8 cellular contexts compared by ENCODE assay signal in genomic region chr5:181205735-181206401, GRCh38. TPM values are rescaled to one million over a fixed set of nuclear protein-coding genes. Genes with fewer than 3 reads are reported as not detected.
DNase-seq lines count a peak whose midpoint lies in the region; TF ChIP-seq lines count a peak whose summit lies in the region.

No MANE protein-coding gene starts in this region.

- peak overlapping the region; percentile 62 for H3K4me3 ChIP-seq in effector memory CD4-positive, alpha-beta T cell (ENCODE audit: insufficient read depth, low read depth, low read length, poor library complexity, severe bottlenecking)
- H3K4me3 ChIP-seq in neural cell (ENCODE audit: low read length), result peak overlapping the region; percentile 77

- no peak for TF ChIP-seq RAD21 in neural cell (conservative IDR thresholded peaks at IDR 0.05)

- peaks cover 55% of the 10 kb centered on the region for H3K4me1 Mint-ChIP-seq in CD14-positive monocyte

- no peak for DNase-seq in CD14-positive monocyte (ENCODE audit: low spot score)
- DNase-seq in RKO (ENCODE audit: low spot score), result peak; percentile 49
- DNase-seq in effector memory CD4-positive, alpha-beta T cell, result no peak
- no peak for DNase-seq in stimulated activated naive CD4-positive, alpha-beta T cell (lab: John Stamatoyannopoulos, UW)
- DNase-seq in ureter (ENCODE audit: low spot score), result no peak
- no peak for DNase-seq in ecto neural progenitor cell (ENCODE audit: low spot score)
- no peak for DNase-seq in DMS79 (lab: John Stamatoyannopoulos, UW)

- no peak overlapping the region for H3K27ac ChIP-seq in effector memory CD4-positive, alpha-beta T cell (ENCODE audit: insufficient read depth, low read length, poor library complexity, severe bottlenecking)
- H3K27ac ChIP-seq in neural cell (ENCODE audit: low read length), result no peak overlapping the region

- H3K9me3 Mint-ChIP-seq in CD14-positive monocyte, result peaks cover 0 to 16% (median 7%) of the 10 kb centered on the region in 7 donors

- no peaks in the 10 kb centered on the region for H4K20me1 ChIP-seq in neural cell (ENCODE audit: insufficient read depth)

- no peaks in the 10 kb centered on the region for H3K27me3 ChIP-seq in effector memory CD4-positive, alpha-beta T cell (replicated peaks; ENCODE audit: control insufficient read depth, insufficient read depth, low read length, poor library complexity, severe bottlenecking)
- H3K27me3 ChIP-seq in neural cell (ENCODE audit: insufficient read depth, low read depth, low read length), result peaks cover 48% of the 10 kb centered on the region

- peak overlapping the region in 4 of 7 donors; percentile 21 to 76 (median 72) for H3K27ac Mint-ChIP-seq in CD14-positive monocyte

- peak overlapping the region; percentile 64 for H3K4me2 ChIP-seq in neural cell (ENCODE audit: low read length)

- peaks cover 17% of the 10 kb centered on the region for H3K4me1 ChIP-seq in effector memory CD4-positive, alpha-beta T cell (ENCODE audit: control insufficient read depth, insufficient read depth, low read length, poor library complexity, severe bottlenecking)

- no peaks in the 10 kb centered on the region for H3K9me2 ChIP-seq in neural cell (ENCODE audit: insufficient read depth, low read length)

- H3K27me3 Mint-ChIP-seq in CD14-positive monocyte (ENCODE audit: low read depth in 3 of 3), result peaks cover 28 to 36% (median 30%) of the 10 kb centered on the region in 3 donors

- no peak for TF ChIP-seq EP300 in neural cell (conservative IDR thresholded peaks at IDR 0.05; ENCODE audit: poor library complexity, severe bottlenecking)

- TF ChIP-seq CTCF in CD14-positive monocyte (IDR thresholded peaks at IDR 0.05) (no peak), neural cell (IDR thresholded peaks at IDR 0.05; ENCODE audit: poor library complexity, severe bottlenecking) (no peak)

- H3K9ac ChIP-seq in neural cell (ENCODE audit: low read length), result peak overlapping the region; percentile 50

- peak overlapping the region; percentile 92 to 99 for H3K4me3 Mint-ChIP-seq in CD14-positive monocyte

- H2AFZ ChIP-seq in neural cell (ENCODE audit: low read depth, low read length), result no peak overlapping the region

- H3K9me3 ChIP-seq in effector memory CD4-positive, alpha-beta T cell (ENCODE audit: control insufficient read depth, low read length), result no peaks in the 10 kb centered on the region
- H3K9me3 ChIP-seq in neural cell (ENCODE audit: low read length), result no peaks in the 10 kb centered on the region

- H3K36me3 Mint-ChIP-seq in CD14-positive monocyte, result peaks cover 13 to 16% of the 10 kb centered on the region in 2 donors

- H3K36me3 ChIP-seq in effector memory CD4-positive, alpha-beta T cell (ENCODE audit: control insufficient read depth, insufficient read depth, low read length), result no peaks in the 10 kb centered on the region
- no peaks in the 10 kb centered on the region for H3K36me3 ChIP-seq in neural cell (ENCODE audit: insufficient read depth, low read length)

- H3K79me2 ChIP-seq in neural cell (replicated peaks; ENCODE audit: insufficient read depth, low read length), result no peaks in the 10 kb centered on the region

- peaks cover 6% of the 10 kb centered on the region for H3F3A ChIP-seq in neural cell (ENCODE audit: insufficient read depth, low read length, poor library complexity, severe bottlenecking)

- intact Hi-C loops in CD14-positive monocyte (cut with micrococcal nuclease), result loop anchor here in 1 of 2 donors (2.0 kb wide), 1 partner anchor 17 kb away; no protein-coding TSS in a partner anchor

TF ChIP-seq in neural cell, 6 proteins besides CTCF, POLR2A, EP300 and RAD21:
- TF ChIP-seq REST (IDR thresholded peaks at IDR 0.05; ENCODE audit: borderline replicate concordance) (no peak), EZH2 (IDR thresholded peaks at IDR 0.05; ENCODE audit: borderline replicate concordance, insufficient read depth, low read length, poor library complexity, severe bottlenecking) (no peak), SMC3 (conservative IDR thresholded peaks at IDR 0.05; ENCODE audit: poor library complexity) (no peak), MXI1 (conservative IDR thresholded peaks at IDR 0.05; ENCODE audit: poor library complexity, severe bottlenecking) (no peak), TAF1 (IDR thresholded peaks at IDR 0.05; ENCODE audit: low read depth) (no peak), POLR2AphosphoS5 (IDR thresholded peaks at IDR 0.05) (no peak)

RNA-seq across cellular contexts. Expression of gene TRIM7, which starts 0.9 kb away (rescaled TPM):
- 10 to 100 TPM; 10.3 to 12.8 TPM for polyA plus RNA-seq in CD14-positive monocyte
- 1.4 and 2.1 TPM in 2 replicates for polyA plus RNA-seq in neural cell
- 0.93 TPM in 1 of 2 replicates, not detected in the other for polyA minus RNA-seq in neural cell
- total RNA-seq in ureter, result 3.0 TPM

RNA-seq across cellular contexts. Expression of gene TRIM41, which starts 17.2 kb away (rescaled TPM):
- polyA plus RNA-seq in CD14-positive monocyte (under 1 TPM; 0.12 to 0.24 TPM), neural cell (32.1 and 37.7 TPM in 2 replicates)
- 25.5 and 33.1 TPM in 2 replicates for polyA minus RNA-seq in neural cell
- 34.5 TPM for total RNA-seq in ureter

RNA-seq across cellular contexts. Expression of gene RACK1, which starts 37.8 kb away (rescaled TPM):
- 1,000 to 10,000 TPM; 1,150 to 1,195 TPM for polyA plus RNA-seq in CD14-positive monocyte
- polyA plus RNA-seq in neural cell, result 2,178 and 2,281 TPM in 2 replicates
- polyA minus RNA-seq in neural cell, result 1,575 and 1,611 TPM in 2 replicates
- 1,824 TPM for total RNA-seq in ureter

RNA-seq across cellular contexts. Expression of gene TRIM52, which starts 55.1 kb away (rescaled TPM):
- polyA plus RNA-seq in CD14-positive monocyte, result 1 to 10 TPM; 5.7 to 8.5 TPM
- 42.0 and 47.7 TPM in 2 replicates for polyA plus RNA-seq in neural cell
- polyA minus RNA-seq in neural cell, result 20.0 and 21.6 TPM in 2 replicates
- total RNA-seq in ureter, result 22.5 TPM

RNA-seq across cellular contexts. Expression of gene OR2V2, which starts 58.5 kb away (rescaled TPM):
- polyA plus RNA-seq in CD14-positive monocyte (not detected), neural cell (not detected in 2 replicates)
- not detected in 2 replicates for polyA minus RNA-seq in neural cell
- total RNA-seq in ureter, result not detected

Comparison
In these comparisons a context has a peak if more than half of its experiments do, and no peak if none do; other contexts are left out.
1. RNA of gene TRIM41, which starts 17.2 kb away (polyA plus RNA-seq): 32.1 to 37.7 TPM in neural cell; 0.12 to 0.24 TPM in CD14-positive monocyte; every median in the first group is over 10 times any median in the second.